ENCODE assay signal across 22 cellular contexts in genomic region chr5:85920984-85921383, GRCh38.
"Had no signal": no experiment of that assay in that cellular context is flagged by ENCODE, and none has a peak within 500 bp of the region (broad histone marks: within the 10 kb centered on the region; RNA-seq: fewer than 3 reads in every experiment).

No MANE protein-coding gene starts in this region.

- H3K4me2 ChIP-seq: hepatocyte had no signal

- H3K9me3 ChIP-seq: pancreas, prostate gland, vagina had no signal

- H2AFZ ChIP-seq: hepatocyte had no signal

- H3K27me3 ChIP-seq: heart right ventricle, hepatocyte, pancreas, tibial nerve, vagina had no signal

- ATAC-seq: heart right ventricle; mucosa of descending colon; naive thymus-derived CD4-positive, alpha-beta T cell; natural killer cell treated with Interleukin-12 subunit alpha and Interleukin-12 subunit beta and Interleukin-15 and Interleukin-18, amount 100 ng/mL, for 72 hours; pancreas; right cardiac atrium; sciatic nerve had no signal

- H3K4me1 ChIP-seq: heart right ventricle, left ventricle myocardium inferior, pancreas, prostate gland, tibial nerve, vagina had no signal

- H3K36me3 ChIP-seq: heart right ventricle, left ventricle myocardium inferior, pancreas, prostate gland, tibial nerve, vagina had no signal

- H3K79me2 ChIP-seq: hepatocyte had no signal

- H3K27ac ChIP-seq: heart right ventricle, hepatocyte, left ventricle myocardium inferior, pancreas, prostate gland, skin epidermis, tibial nerve, vagina had no signal

- FAIRE-seq: keratinocyte, pancreas had no signal

- DNase-seq: heart right ventricle; left ventricle myocardium inferior; midbrain; mucosa of descending colon; naive thymus-derived CD4-positive, alpha-beta T cell; retina; right cardiac atrium; stimulated activated CD4-positive, alpha-beta T cell treated with anti-CD3 and anti-CD28 coated beads, Interleukin-1b, Interleukin-23, amount 100 ng/mL, for 48 hours; stimulated activated CD4-positive, alpha-beta T cell treated with anti-CD3 and anti-CD28 coated beads, Interleukin-2, amount 100 ng/mL, for 48 hours; stimulated activated CD4-positive, alpha-beta T cell treated with anti-CD3 and anti-CD28 coated beads, Interleukin-4, amount 100 ng/mL, for 4 hours; stimulated activated CD8-positive, alpha-beta memory T cell treated with anti-CD3 and anti-CD28 coated beads, Interleukin-4, amount 100 ng/mL, for 48 hours; stimulated activated naive CD4-positive, alpha-beta T cell had no signal

- H3K4me3 ChIP-seq: heart right ventricle, hepatocyte, left ventricle myocardium inferior, lung, mucosa of descending colon, pancreas, prostate gland, skin epidermis, tibial nerve, vagina had no signal
